ENCODE assay signal across 11 cellular contexts in genomic region chr11:114082767-114083181, GRCh38. TPM values are rescaled to one million over a fixed set of nuclear protein-coding genes. Genes with fewer than 3 reads are reported as not detected.
A peak's percentile ranks its signal among the peaks of the same experiment; 100 is the strongest.
DNase-seq lines count a peak whose midpoint lies in the region; ATAC-seq and TF ChIP-seq lines count a peak whose summit lies in the region.
"Had no signal": no experiment of that assay in that cellular context is flagged by ENCODE, and none has a peak within 500 bp of the region (broad histone marks: within the 10 kb centered on the region; RNA-seq: fewer than 3 reads in every experiment).

No MANE protein-coding gene starts in this region.

- TF ChIP-seq CTCF in Loucy (conservative IDR thresholded peaks at IDR 0.05; ENCODE audit: low read length) (no peak), right lobe of liver (IDR thresholded peaks at IDR 0.05) (no peak), upper lobe of left lung (IDR thresholded peaks at IDR 0.05) (no peak)

- peak overlapping the region; percentile 62 for H3K4me2 ChIP-seq in Loucy (ENCODE audit: low read depth, low read length, poor library complexity, severe bottlenecking)

- H3K36me3 ChIP-seq in Loucy (ENCODE audit: insufficient read depth, low read length) (no peaks in the 10 kb centered on the region), adipocyte (ENCODE audit: control insufficient read depth, insufficient read depth, low read length, severe bottlenecking) (peaks cover 51% of the 10 kb centered on the region), right lobe of liver (peaks cover 0 to 13% (median 0%) of the 10 kb centered on the region in 4 donors), upper lobe of left lung (peaks cover 2 to 67% (median 23%) of the 10 kb centered on the region in 4 donors)

- no peaks in the 10 kb centered on the region for H3K27me3 ChIP-seq in Loucy (ENCODE audit: insufficient read depth, low read length, poor library complexity, severe bottlenecking)
- H3K27me3 ChIP-seq in adipocyte (replicated peaks; ENCODE audit: control insufficient read depth, insufficient read depth, low read length): no peaks in the 10 kb centered on the region
- no peaks in the 10 kb centered on the region for H3K27me3 ChIP-seq in right lobe of liver
- no peaks in the 10 kb centered on the region for H3K27me3 ChIP-seq in upper lobe of left lung

- peaks cover 4% of the 10 kb centered on the region; the same call in 1 of the 2 replicates for H3K79me2 ChIP-seq in Loucy (ENCODE audit: insufficient read depth, low read length)

- H3K9ac ChIP-seq in Loucy (ENCODE audit: low read depth, low read length, poor library complexity, severe bottlenecking): peak overlapping the region; percentile 91
- H3K9ac ChIP-seq in adipocyte (ENCODE audit: low read length): peak overlapping the region; percentile 79

- TF ChIP-seq POLR2A in right lobe of liver (IDR thresholded peaks at IDR 0.05) (no peak), upper lobe of left lung (IDR thresholded peaks at IDR 0.05) (no peak)

- H3K27ac ChIP-seq in right lobe of liver: peak overlapping the region; percentile 66 to 73 (median 72)
- H3K27ac ChIP-seq in upper lobe of left lung: peak overlapping the region; percentile 13 to 87 (median 74)

- no peaks in the 10 kb centered on the region for H3K9me2 ChIP-seq in Loucy (replicated peaks; ENCODE audit: low read depth, low read length)

- peaks cover 93% of the 10 kb centered on the region for H3K4me1 ChIP-seq in Loucy (ENCODE audit: insufficient read depth, low read length, poor library complexity, severe bottlenecking)
- peaks cover 99% of the 10 kb centered on the region for H3K4me1 ChIP-seq in adipocyte (ENCODE audit: control insufficient read depth, insufficient read depth, low read length)
- H3K4me1 ChIP-seq in right lobe of liver: peaks cover 0 to 96% (median 52%) of the 10 kb centered on the region in 4 donors
- peaks cover 98 to 100% (median 100%) of the 10 kb centered on the region in 4 donors for H3K4me1 ChIP-seq in upper lobe of left lung

- H3F3A ChIP-seq in Loucy (ENCODE audit: low read depth): peaks cover 10% of the 10 kb centered on the region; the same call in 1 of the 2 replicates

- H3K4me3 ChIP-seq in Loucy (ENCODE audit: low read length, poor library complexity, severe bottlenecking) (peak overlapping the region; percentile 6), adipocyte (ENCODE audit: low read length) (no peak overlapping the region), right lobe of liver (no peak overlapping the region), upper lobe of left lung (no peak overlapping the region)

- no peaks in the 10 kb centered on the region for H4K20me1 ChIP-seq in Loucy (ENCODE audit: insufficient read depth, low read length, poor library complexity, severe bottlenecking)

- peak; percentile 15 to 46 (median 22) for ATAC-seq in right lobe of liver
- ATAC-seq in upper lobe of left lung (ENCODE audit: low FRiP score in 2 of 2): no peak
- no peak for ATAC-seq in HG03280 (IDR thresholded peaks at IDR 0.05; ENCODE audit: unreplicated experiment)
- no peak for ATAC-seq in HG03095 (IDR thresholded peaks at IDR 0.05; ENCODE audit: unreplicated experiment)

- intact Hi-C loops in right lobe of liver (cut with DNase I): no loop called here

- DNase-seq in adipocyte (ENCODE audit: low read depth) (no peak), right lobe of liver (peak in 2 of 3 donors; percentile 55 to 72), upper lobe of left lung (peak in 1 of 2 donors; percentile 72), NCI-H345 (lab: John Stamatoyannopoulos, UW) (no peak)
- DNase-seq: DMS79 treated with DMSO at 0.1 percent for 48 hours; NCI-H1092; stimulated activated CD4-positive, alpha-beta T cell treated with anti-CD3 and anti-CD28 coated beads, Interleukin-4, amount 100 ng/mL, for 4 hours had no signal

- no peak for TF ChIP-seq EP300 in upper lobe of left lung (IDR thresholded peaks at IDR 0.05)

- WGBS in right lobe of liver (ENCODE audit: insufficient coverage, low coverage, low lambda C conversion rate, missing lambda C conversion rate): 30% methylated on average over 13 of the region's 22 CpGs
- 60 to 68% methylated on average over 16 to 22 of the region's 22 CpGs for WGBS in upper lobe of left lung, 2 donors

- H2AFZ ChIP-seq in Loucy (ENCODE audit: low read length): 0 out of 2 replicates have a peak overlapping the region, but pooled peaks have one; percentile 4

- H3K9me3 ChIP-seq in Loucy (ENCODE audit: insufficient read depth, low read depth, low read length): no peaks in the 10 kb centered on the region
- no peaks in the 10 kb centered on the region for H3K9me3 ChIP-seq in adipocyte (ENCODE audit: control insufficient read depth, low read length)
- no peaks in the 10 kb centered on the region for H3K9me3 ChIP-seq in right lobe of liver
- H3K9me3 ChIP-seq in upper lobe of left lung: no peaks in the 10 kb centered on the region

RNA-seq across cellular contexts. Expression of gene ZBTB16, which starts 23.3 kb away (rescaled TPM):
- total RNA-seq in right lobe of liver (100 to 1,000 TPM in 2 of 6 experiments, 10 to 100 TPM in 4; 13.1 to 205 (median 52.2) TPM), upper lobe of left lung (100 to 1,000 TPM; 110 to 584 (median 179) TPM)
- total RNA-seq: OCI-LY7 had no signal

Comparison
In these comparisons a context has a peak if more than half of its experiments do, and no peak if none do; other contexts are left out.
1. DNase-seq: peak in right lobe of liver (2 of 3); none in adipocyte (single experiment) and NCI-H345 (single experiment).
2. ATAC-seq: peak in right lobe of liver (4 of 4); none in upper lobe of left lung (0 of 2), HG03280 (single experiment) and HG03095 (single experiment).